In the genomic region with DNA sequence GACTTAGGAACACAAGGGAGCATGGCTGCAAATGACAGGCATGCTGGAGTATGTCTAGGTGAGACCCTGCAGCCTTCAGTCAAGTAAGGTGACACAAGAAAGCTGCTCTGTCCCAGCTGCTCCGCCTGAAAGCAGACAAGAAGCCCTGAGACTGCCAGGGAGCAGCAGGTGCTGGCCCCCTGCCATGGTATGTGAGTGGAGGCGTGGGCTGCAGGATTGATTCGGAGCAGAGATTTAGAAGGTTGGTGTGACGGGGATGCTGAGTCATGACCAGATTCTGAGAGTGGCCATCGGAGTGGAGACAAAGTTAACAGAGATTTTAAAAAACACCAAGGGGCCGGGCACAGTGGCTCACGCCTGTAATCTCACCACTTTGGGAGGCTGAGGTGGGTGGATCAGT, we compare ENCODE assay signal across 1 cellular context.
TF ChIP-seq lines count a peak whose summit lies in the region.

No MANE protein-coding gene starts in this region.

TF ChIP-seq in HCT116, 20 proteins besides CTCF, POLR2A, EP300 and RAD21 (continued from another document):
- TF ChIP-seq, protein P1, sequence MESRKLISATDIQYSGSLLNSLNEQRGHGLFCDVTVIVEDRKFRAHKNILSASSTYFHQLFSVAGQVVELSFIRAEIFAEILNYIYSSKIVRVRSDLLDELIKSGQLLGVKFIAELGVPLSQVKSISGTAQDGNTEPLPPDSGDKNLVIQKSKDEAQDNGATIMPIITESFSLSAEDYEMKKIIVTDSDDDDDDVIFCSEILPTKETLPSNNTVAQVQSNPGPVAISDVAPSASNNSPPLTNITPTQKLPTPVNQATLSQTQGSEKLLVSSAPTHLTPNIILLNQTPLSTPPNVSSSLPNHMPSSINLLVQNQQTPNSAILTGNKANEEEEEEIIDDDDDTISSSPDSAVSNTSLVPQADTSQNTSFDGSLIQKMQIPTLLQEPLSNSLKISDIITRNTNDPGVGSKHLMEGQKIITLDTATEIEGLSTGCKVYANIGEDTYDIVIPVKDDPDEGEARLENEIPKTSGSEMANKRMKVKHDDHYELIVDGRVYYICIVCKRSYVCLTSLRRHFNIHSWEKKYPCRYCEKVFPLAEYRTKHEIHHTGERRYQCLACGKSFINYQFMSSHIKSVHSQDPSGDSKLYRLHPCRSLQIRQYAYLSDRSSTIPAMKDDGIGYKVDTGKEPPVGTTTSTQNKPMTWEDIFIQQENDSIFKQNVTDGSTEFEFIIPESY (IDR thresholded peaks at IDR 0.05; ENCODE audit: extremely low read depth, insufficient replicate concordance, low read length), result peak; percentile 12
